17 cellular contexts compared by ENCODE assay signal in the genomic region with DNA sequence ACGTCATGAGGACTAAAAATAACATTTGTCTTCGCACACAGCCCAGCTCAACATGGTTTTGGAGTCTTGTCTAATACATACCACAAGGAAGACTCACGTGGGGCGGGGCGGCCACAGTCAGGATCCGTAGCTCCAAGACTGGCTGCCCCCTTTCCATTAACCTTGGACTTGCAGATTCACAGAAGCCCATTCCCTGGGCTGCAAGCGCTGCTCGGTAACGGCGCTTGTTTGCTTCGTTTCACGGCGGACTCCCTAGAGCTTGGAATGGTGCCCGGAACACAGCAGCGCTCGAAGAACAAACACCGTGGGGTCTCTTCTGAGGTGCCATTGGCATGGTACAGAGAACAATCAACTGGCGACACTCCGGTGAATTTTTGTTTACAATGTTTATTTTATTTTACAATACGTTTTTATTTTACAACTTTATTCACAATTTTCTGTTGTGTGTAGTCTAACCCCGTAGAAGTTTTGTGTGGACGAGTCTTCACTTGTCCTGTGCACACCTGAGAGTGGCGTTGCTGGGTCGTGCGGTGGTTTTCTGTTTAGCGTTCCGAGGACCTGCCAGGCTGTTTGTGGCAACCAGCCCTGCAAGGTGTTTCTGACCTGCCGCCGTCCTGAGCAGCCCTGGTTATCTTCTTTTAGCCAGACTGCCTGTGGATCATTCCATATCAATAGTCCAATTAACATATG.
DNase-seq lines count a peak whose midpoint lies in the region; ATAC-seq lines count a peak whose summit lies in the region.
"Had no signal": no experiment of that assay in that cellular context is flagged by ENCODE, and none has a peak within 500 bp of the region (broad histone marks: within the 10 kb centered on the region; RNA-seq: fewer than 3 reads in every experiment).

No MANE protein-coding gene starts in this region.

- DNase-seq in COLO668 (lab: John Stamatoyannopoulos, UW; ENCODE audit: unreplicated experiment) (peak; percentile 44), NCI-H1092 treated with DMSO at 0.1 percent for 48 hours (lab: John Stamatoyannopoulos, UW) (peak; percentile 57), NCI-H446 treated with DMSO at 0.1 percent for 48 hours (lab: John Stamatoyannopoulos, UW) (peak; percentile 7), astrocyte of the hippocampus (ENCODE audit: low read depth, low spot score) (peak; percentile 9), SIG-M5 (lab: John Stamatoyannopoulos, UW) (no peak), Right ventricle myocardium inferior (ENCODE audit: missing footprints) (no peak), HCEC 1CT (no peak)
- DNase-seq: activated T-cell treated with anti-CD3 and anti-CD28 coated beads, Interleukin-2, amount 50 U/mL, for 72 hours; CD4-positive, alpha-beta T cell; EL; NCI-H1436; NK-92 treated with Interleukin-12 subunit alpha and Interleukin-12 subunit beta, amount 100 ng/mL, for 24 hours; ovary; stimulated activated CD4-positive, alpha-beta T cell treated with anti-CD3 and anti-CD28 coated beads, Interleukin-2, amount 100 ng/mL, for 24 hours; T-helper 2 cell had no signal

- ATAC-seq in Right ventricle myocardium inferior (no peak), GM21381 (IDR thresholded peaks at IDR 0.05; ENCODE audit: unreplicated experiment) (no peak)
- ATAC-seq: activated naive CD4-positive, alpha-beta T cell treated with anti-CD3 and anti-CD28 coated beads, Interleukin-2, amount 50 U/mL, for 72 hours; activated T-cell treated with anti-CD3 and anti-CD28 coated beads, Interleukin-2, amount 50 U/mL, for 72 hours had no signal

- intact Hi-C loops in Right ventricle myocardium inferior (cut with DNase I), result no loop called here

Comparison
In these comparisons a context has a peak if more than half of its experiments do, and no peak if none do; other contexts are left out.
1. DNase-seq: peak in COLO668 (single experiment), NCI-H1092 treated with DMSO at 0.1 percent for 48 hours (single experiment), NCI-H446 treated with DMSO at 0.1 percent for 48 hours (single experiment) and astrocyte of the hippocampus (single experiment); none in SIG-M5 (single experiment), Right ventricle myocardium inferior (single experiment) and HCEC 1CT (single experiment).